ENCODE assay signal across 10 cellular contexts in the genomic region with DNA sequence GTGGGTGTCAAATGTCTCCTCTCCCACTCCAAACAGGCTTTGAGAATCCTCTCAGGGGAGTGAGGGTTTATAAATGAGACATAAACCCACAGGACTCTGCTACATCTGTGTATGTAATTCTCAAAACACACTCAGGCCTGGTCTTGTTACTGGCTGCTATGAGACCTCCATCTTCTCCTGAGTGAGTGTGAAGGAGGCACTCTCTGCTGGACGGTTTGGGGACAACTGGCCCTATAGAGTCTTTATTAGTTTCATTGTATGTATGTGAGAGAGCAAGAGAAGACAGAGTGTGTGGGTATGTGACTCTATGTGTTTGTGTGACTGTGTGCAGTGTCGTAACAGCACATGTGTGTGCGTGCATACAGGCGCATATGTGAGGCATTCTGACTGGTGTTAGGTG. TPM values are rescaled to one million over a fixed set of nuclear protein-coding genes. Genes with fewer than 3 reads are reported as not detected.
"Had no signal": no experiment of that assay in that cellular context is flagged by ENCODE, and none has a peak within 500 bp of the region (broad histone marks: within the 10 kb centered on the region; RNA-seq: fewer than 3 reads in every experiment).

No MANE protein-coding gene starts in this region.

- FAIRE-seq: H1, H54, HTR-8/SVneo, K562 had no signal

- H2AFZ ChIP-seq: GM23338 had no signal

- DNase-seq: H9, HCEC 1CT, IMR-90, KG1 had no signal

- ATAC-seq: GM23338, K562 had no signal

- H3K27ac Mint-ChIP-seq: GM23338, H9 had no signal

- H3K4me2 ChIP-seq: GM23338 had no signal

- H3K4me3 ChIP-seq: GM23338, K562 had no signal

- H3K4me1 Mint-ChIP-seq: GM23338, H9 had no signal

- H3K4me3 Mint-ChIP-seq: GM23338, H9 had no signal

RNA-seq across cellular contexts. Expression of a gene that starts 9.6 kb away (rescaled TPM):
- total RNA-seq: GM23338, H1, H9, IMR-90, K562 had no signal
- polyA plus RNA-seq: GM23338, H1, IMR-90, K562 had no signal

RNA-seq across cellular contexts. Expression of a gene that starts 22.5 kb away (rescaled TPM):
- total RNA-seq: GM23338, H1, H9, IMR-90 had no signal
- polyA plus RNA-seq: GM23338, H1, IMR-90 had no signal

RNA-seq across cellular contexts. Expression of a gene that starts 48.2 kb away (rescaled TPM):
- total RNA-seq: GM23338, H1, H9, HT-29, IMR-90, K562 had no signal
- polyA plus RNA-seq: GM23338, H1, IMR-90, K562 had no signal
